ENCODE assay signal across 2 cellular contexts in the genomic region with DNA sequence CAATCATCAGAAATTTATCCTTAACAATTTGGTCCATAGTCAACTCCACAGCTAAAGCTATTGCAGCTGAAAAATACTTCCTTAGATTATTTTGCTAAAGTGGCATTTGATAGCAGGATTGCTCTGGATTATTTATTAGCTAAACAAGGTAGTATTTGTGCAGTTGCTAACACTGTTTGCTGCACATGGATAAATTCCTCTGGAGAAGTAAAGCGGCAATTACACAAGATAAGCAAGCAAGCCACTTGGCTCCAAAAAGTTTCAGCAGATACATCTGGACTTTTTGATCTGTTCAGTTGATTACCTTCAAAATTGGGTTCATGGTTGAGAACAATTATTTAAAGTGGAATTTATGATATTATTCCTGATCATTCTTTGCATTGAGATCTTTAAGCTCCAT.
A peak's percentile ranks its signal among the peaks of the same experiment; 100 is the strongest.
TF ChIP-seq lines count a peak whose summit lies in the region.

No MANE protein-coding gene starts in this region.

TF ChIP-seq in liver, 16 proteins besides CTCF, POLR2A, EP300 and RAD21:
- peak; percentile 27 to 54 for TF ChIP-seq HNF4A (conservative IDR thresholded peaks at IDR 0.05)
- TF ChIP-seq YY1 (IDR thresholded peaks at IDR 0.05): peak; percentile 12
- TF ChIP-seq, protein P1, sequence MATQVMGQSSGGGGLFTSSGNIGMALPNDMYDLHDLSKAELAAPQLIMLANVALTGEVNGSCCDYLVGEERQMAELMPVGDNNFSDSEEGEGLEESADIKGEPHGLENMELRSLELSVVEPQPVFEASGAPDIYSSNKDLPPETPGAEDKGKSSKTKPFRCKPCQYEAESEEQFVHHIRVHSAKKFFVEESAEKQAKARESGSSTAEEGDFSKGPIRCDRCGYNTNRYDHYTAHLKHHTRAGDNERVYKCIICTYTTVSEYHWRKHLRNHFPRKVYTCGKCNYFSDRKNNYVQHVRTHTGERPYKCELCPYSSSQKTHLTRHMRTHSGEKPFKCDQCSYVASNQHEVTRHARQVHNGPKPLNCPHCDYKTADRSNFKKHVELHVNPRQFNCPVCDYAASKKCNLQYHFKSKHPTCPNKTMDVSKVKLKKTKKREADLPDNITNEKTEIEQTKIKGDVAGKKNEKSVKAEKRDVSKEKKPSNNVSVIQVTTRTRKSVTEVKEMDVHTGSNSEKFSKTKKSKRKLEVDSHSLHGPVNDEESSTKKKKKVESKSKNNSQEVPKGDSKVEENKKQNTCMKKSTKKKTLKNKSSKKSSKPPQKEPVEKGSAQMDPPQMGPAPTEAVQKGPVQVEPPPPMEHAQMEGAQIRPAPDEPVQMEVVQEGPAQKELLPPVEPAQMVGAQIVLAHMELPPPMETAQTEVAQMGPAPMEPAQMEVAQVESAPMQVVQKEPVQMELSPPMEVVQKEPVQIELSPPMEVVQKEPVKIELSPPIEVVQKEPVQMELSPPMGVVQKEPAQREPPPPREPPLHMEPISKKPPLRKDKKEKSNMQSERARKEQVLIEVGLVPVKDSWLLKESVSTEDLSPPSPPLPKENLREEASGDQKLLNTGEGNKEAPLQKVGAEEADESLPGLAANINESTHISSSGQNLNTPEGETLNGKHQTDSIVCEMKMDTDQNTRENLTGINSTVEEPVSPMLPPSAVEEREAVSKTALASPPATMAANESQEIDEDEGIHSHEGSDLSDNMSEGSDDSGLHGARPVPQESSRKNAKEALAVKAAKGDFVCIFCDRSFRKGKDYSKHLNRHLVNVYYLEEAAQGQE (IDR thresholded peaks at IDR 0.05): peak; percentile 40
- TF ChIP-seq FOXA2 (IDR thresholded peaks at IDR 0.05): peak; percentile 19
- peak; percentile 38 to 40 for TF ChIP-seq RXRA (IDR thresholded peaks at IDR 0.05)
- TF ChIP-seq JUND (IDR thresholded peaks at IDR 0.05): no peak
- TF ChIP-seq SP1 (IDR thresholded peaks at IDR 0.05): peak; percentile 29
- TF ChIP-seq GABPA (IDR thresholded peaks at IDR 0.05 in 1 of 2, conservative IDR thresholded peaks at IDR 0.05 in 1 of 2): no peak
- TF ChIP-seq, protein P2, sequence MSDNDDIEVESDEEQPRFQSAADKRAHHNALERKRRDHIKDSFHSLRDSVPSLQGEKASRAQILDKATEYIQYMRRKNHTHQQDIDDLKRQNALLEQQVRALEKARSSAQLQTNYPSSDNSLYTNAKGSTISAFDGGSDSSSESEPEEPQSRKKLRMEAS (IDR thresholded peaks at IDR 0.05): peak; percentile 38
- no peak for TF ChIP-seq TAF1 (conservative IDR thresholded peaks at IDR 0.05)
- TF ChIP-seq, protein P3, sequence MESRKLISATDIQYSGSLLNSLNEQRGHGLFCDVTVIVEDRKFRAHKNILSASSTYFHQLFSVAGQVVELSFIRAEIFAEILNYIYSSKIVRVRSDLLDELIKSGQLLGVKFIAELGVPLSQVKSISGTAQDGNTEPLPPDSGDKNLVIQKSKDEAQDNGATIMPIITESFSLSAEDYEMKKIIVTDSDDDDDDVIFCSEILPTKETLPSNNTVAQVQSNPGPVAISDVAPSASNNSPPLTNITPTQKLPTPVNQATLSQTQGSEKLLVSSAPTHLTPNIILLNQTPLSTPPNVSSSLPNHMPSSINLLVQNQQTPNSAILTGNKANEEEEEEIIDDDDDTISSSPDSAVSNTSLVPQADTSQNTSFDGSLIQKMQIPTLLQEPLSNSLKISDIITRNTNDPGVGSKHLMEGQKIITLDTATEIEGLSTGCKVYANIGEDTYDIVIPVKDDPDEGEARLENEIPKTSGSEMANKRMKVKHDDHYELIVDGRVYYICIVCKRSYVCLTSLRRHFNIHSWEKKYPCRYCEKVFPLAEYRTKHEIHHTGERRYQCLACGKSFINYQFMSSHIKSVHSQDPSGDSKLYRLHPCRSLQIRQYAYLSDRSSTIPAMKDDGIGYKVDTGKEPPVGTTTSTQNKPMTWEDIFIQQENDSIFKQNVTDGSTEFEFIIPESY (IDR thresholded peaks at IDR 0.05): no peak

TF ChIP-seq in HepG2, 621 proteins besides CTCF, POLR2A, EP300 and RAD21:
- no peak for TF ChIP-seq SKI (IDR thresholded peaks at IDR 0.05; ENCODE audit: partially characterized antibody)
- TF ChIP-seq RARG (CRISPR knock-in tag; IDR thresholded peaks at IDR 0.05; ENCODE audit: low read depth): no peak
- TF ChIP-seq, protein P4, sequence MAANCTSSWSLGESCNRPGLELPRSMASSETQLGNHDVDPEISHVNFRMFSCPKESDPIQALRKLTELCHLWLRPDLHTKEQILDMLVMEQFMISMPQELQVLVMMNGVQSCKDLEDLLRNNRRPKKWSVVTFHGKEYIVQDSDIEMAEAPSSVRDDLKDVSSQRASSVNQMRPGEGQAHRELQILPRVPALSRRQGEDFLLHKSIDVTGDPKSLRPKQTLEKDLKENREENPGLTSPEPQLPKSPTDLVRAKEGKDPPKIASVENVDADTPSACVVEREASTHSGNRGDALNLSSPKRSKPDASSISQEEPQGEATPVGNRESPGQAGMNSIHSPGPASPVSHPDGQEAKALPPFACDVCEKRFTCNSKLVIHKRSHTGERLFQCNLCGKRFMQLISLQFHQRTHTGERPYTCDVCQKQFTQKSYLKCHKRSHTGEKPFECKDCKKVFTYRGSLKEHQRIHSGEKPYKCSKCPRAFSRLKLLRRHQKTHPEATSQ (CRISPR knock-in tag; IDR thresholded peaks at IDR 0.05; ENCODE audit: borderline replicate concordance): no peak
- TF ChIP-seq, protein P5, sequence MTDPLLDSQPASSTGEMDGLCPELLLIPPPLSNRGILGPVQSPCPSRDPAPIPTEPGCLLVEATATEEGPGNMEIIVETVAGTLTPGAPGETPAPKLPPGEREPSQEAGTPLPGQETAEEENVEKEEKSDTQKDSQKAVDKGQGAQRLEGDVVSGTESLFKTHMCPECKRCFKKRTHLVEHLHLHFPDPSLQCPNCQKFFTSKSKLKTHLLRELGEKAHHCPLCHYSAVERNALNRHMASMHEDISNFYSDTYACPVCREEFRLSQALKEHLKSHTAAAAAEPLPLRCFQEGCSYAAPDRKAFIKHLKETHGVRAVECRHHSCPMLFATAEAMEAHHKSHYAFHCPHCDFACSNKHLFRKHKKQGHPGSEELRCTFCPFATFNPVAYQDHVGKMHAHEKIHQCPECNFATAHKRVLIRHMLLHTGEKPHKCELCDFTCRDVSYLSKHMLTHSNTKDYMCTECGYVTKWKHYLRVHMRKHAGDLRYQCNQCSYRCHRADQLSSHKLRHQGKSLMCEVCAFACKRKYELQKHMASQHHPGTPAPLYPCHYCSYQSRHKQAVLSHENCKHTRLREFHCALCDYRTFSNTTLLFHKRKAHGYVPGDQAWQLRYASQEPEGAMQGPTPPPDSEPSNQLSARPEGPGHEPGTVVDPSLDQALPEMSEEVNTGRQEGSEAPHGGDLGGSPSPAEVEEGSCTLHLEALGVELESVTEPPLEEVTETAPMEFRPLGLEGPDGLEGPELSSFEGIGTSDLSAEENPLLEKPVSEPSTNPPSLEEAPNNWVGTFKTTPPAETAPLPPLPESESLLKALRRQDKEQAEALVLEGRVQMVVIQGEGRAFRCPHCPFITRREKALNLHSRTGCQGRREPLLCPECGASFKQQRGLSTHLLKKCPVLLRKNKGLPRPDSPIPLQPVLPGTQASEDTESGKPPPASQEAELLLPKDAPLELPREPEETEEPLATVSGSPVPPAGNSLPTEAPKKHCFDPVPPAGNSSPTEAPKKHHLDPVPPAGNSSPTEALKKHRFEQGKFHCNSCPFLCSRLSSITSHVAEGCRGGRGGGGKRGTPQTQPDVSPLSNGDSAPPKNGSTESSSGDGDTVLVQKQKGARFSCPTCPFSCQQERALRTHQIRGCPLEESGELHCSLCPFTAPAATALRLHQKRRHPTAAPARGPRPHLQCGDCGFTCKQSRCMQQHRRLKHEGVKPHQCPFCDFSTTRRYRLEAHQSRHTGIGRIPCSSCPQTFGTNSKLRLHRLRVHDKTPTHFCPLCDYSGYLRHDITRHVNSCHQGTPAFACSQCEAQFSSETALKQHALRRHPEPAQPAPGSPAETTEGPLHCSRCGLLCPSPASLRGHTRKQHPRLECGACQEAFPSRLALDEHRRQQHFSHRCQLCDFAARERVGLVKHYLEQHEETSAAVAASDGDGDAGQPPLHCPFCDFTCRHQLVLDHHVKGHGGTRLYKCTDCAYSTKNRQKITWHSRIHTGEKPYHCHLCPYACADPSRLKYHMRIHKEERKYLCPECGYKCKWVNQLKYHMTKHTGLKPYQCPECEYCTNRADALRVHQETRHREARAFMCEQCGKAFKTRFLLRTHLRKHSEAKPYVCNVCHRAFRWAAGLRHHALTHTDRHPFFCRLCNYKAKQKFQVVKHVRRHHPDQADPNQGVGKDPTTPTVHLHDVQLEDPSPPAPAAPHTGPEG (CRISPR knock-in tag; IDR thresholded peaks at IDR 0.05): no peak
- no peak for TF ChIP-seq NPAS2 (CRISPR knock-in tag; IDR thresholded peaks at IDR 0.05; ENCODE audit: borderline replicate concordance)
- TF ChIP-seq KDM5B (CRISPR knock-in tag; IDR thresholded peaks at IDR 0.05; ENCODE audit: borderline replicate concordance): no peak
- TF ChIP-seq, protein P6, sequence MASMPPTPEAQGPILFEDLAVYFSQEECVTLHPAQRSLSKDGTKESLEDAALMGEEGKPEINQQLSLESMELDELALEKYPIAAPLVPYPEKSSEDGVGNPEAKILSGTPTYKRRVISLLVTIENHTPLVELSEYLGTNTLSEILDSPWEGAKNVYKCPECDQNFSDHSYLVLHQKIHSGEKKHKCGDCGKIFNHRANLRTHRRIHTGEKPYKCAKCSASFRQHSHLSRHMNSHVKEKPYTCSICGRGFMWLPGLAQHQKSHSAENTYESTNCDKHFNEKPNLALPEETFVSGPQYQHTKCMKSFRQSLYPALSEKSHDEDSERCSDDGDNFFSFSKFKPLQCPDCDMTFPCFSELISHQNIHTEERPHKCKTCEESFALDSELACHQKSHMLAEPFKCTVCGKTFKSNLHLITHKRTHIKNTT (CRISPR knock-in tag; IDR thresholded peaks at IDR 0.05): no peak
